In genomic region chr3:126934149-126934548, GRCh38 we compare ENCODE assay signal across 16 cellular contexts. TPM values are rescaled to one million over a fixed set of nuclear protein-coding genes. Genes with fewer than 3 reads are reported as not detected.
DNase-seq lines count a peak whose midpoint lies in the region; ATAC-seq, FAIRE-seq and TF ChIP-seq lines count a peak whose summit lies in the region.
"Had no signal": no experiment of that assay in that cellular context is flagged by ENCODE, and none has a peak within 500 bp of the region (broad histone marks: within the 10 kb centered on the region; RNA-seq: fewer than 3 reads in every experiment).

No MANE protein-coding gene starts in this region.

- no peaks in the 10 kb centered on the region for H3K9me3 Mint-ChIP-seq in astrocyte (ENCODE audit: unreplicated experiment)
- H3K9me3 Mint-ChIP-seq: activated naive CD4-positive, alpha-beta T cell treated with anti-CD3 and anti-CD28 coated beads, Interleukin-2, amount 50 U/mL, for 72 hours had no signal

- H3K4me1 ChIP-seq in astrocyte (ENCODE audit: insufficient read depth, low read length) (peaks cover 19% of the 10 kb centered on the region), right lobe of liver (no peaks in the 10 kb centered on the region), tibial artery (peaks cover 0 to 14% (median 2%) of the 10 kb centered on the region in 4 donors)

- peaks cover 32% of the 10 kb centered on the region for H3K4me1 Mint-ChIP-seq in astrocyte (ENCODE audit: low read depth, unreplicated experiment)

- no peak overlapping the region for H2AFZ ChIP-seq in astrocyte (ENCODE audit: low read depth, low read length)

- no peaks in the 10 kb centered on the region for H3K9me3 ChIP-seq in astrocyte (ENCODE audit: insufficient read depth, low read depth, low read length)
- no peaks in the 10 kb centered on the region for H3K9me3 ChIP-seq in right lobe of liver
- H3K9me3 ChIP-seq in tibial artery = no peaks in the 10 kb centered on the region
- H3K9me3 ChIP-seq: pancreas had no signal

- no peak overlapping the region for H3K9ac ChIP-seq in astrocyte (ENCODE audit: low read length)

- H3K27me3 Mint-ChIP-seq in astrocyte (ENCODE audit: low read depth, unreplicated experiment) = peaks cover 5% of the 10 kb centered on the region

- intact Hi-C loops in right lobe of liver (cut with DNase I) (no loop called here), tibial artery (cut with DNase I; ENCODE audit: low total_unique reads) (no loop called here)

- TF ChIP-seq CTCF in astrocyte (IDR thresholded peaks at IDR 0.05; ENCODE audit: insufficient read depth, low read depth, low read length) (no peak), right lobe of liver (IDR thresholded peaks at IDR 0.05) (no peak), tibial artery (IDR thresholded peaks at IDR 0.05) (no peak)

- ATAC-seq in right lobe of liver (peak in 3 of 4 donors; percentile 28 to 52 (median 32)), GM21723 (IDR thresholded peaks at IDR 0.05; ENCODE audit: unreplicated experiment) (no peak)
- ATAC-seq: activated naive CD4-positive, alpha-beta T cell treated with anti-CD3 and anti-CD28 coated beads, Interleukin-2, amount 50 U/mL, for 72 hours; pancreas had no signal

- H3K4me3 ChIP-seq in astrocyte (ENCODE audit: insufficient read depth, low read depth, low read length) (no peak overlapping the region), right lobe of liver (no peak overlapping the region), tibial artery (no peak overlapping the region)
- H3K4me3 ChIP-seq: pancreas had no signal

- H3K36me3 ChIP-seq in astrocyte (ENCODE audit: insufficient read depth, low read length) (no peaks in the 10 kb centered on the region), right lobe of liver (no peaks in the 10 kb centered on the region), tibial artery (no peaks in the 10 kb centered on the region)
- H3K36me3 ChIP-seq: pancreas had no signal

- DNase-seq in NCI-H748 (lab: John Stamatoyannopoulos, UW; ENCODE audit: unreplicated experiment) (peak; percentile 41), NCI-H748 treated with DMSO at 0.1 percent for 48 hours (lab: John Stamatoyannopoulos, UW) (no peak), astrocyte (ENCODE audit: low read depth) (peak; percentile 80), right lobe of liver (no peak), tibial artery (peak; percentile 8 to 33), DMS114 treated with DMSO at 0.1 percent for 48 hours (lab: John Stamatoyannopoulos, UW; ENCODE audit: unreplicated experiment) (no peak), RKO (ENCODE audit: low spot score) (no peak)
- DNase-seq: 8988T; activated CD4-positive, alpha-beta T cell treated with anti-CD3 and anti-CD28 coated beads for 4 hours; C1 segment of cervical spinal cord; central memory CD4-positive, alpha-beta T cell; pancreas; stimulated activated CD4-positive, alpha-beta T cell treated with anti-CD3 and anti-CD28 coated beads, Interleukin-15, amount 100 ng/mL, for 24 hours had no signal

- no peaks in the 10 kb centered on the region for H3K79me2 ChIP-seq in astrocyte (ENCODE audit: insufficient read depth, low read length)

- peaks cover 8% of the 10 kb centered on the region for H3K36me3 Mint-ChIP-seq in astrocyte (ENCODE audit: low read depth, unreplicated experiment)
- H3K36me3 Mint-ChIP-seq: activated naive CD4-positive, alpha-beta T cell treated with anti-CD3 and anti-CD28 coated beads, Interleukin-2, amount 50 U/mL, for 72 hours had no signal

- H3K4me3 Mint-ChIP-seq in astrocyte (ENCODE audit: unreplicated experiment) = no peak overlapping the region

- H3K27ac ChIP-seq in astrocyte (ENCODE audit: low read depth, low read length) = no peak overlapping the region
- no peak overlapping the region for H3K27ac ChIP-seq in right lobe of liver
- H3K27ac ChIP-seq in tibial artery = no peak overlapping the region
- H3K27ac ChIP-seq: pancreas had no signal

- H3K27ac Mint-ChIP-seq in astrocyte (ENCODE audit: unreplicated experiment) = peak overlapping the region; percentile 42

- TF ChIP-seq POLR2A in right lobe of liver (IDR thresholded peaks at IDR 0.05) = no peak

- no peak for FAIRE-seq in astrocyte (lab: Jason Lieb, UNC)
- FAIRE-seq: GM12892, pancreas had no signal

- H3K4me2 ChIP-seq in astrocyte (ENCODE audit: low read length) = no peak overlapping the region

- H3K27me3 ChIP-seq in astrocyte (ENCODE audit: insufficient read depth, low read length) (no peaks in the 10 kb centered on the region), right lobe of liver (no peaks in the 10 kb centered on the region), tibial artery (no peaks in the 10 kb centered on the region)
- H3K27me3 ChIP-seq: pancreas had no signal

- 58% methylated on average over 2 of the region's 4 CpGs for WGBS in right lobe of liver (ENCODE audit: insufficient coverage, low coverage, low lambda C conversion rate, missing lambda C conversion rate)

- H4K20me1 ChIP-seq in astrocyte (ENCODE audit: insufficient read depth, low read length) = no peaks in the 10 kb centered on the region

RNA-seq across cellular contexts. Expression of gene PLXNA1, which starts 48.8 kb away (rescaled TPM):
- 63.3 and 64.3 TPM in 2 replicates for total RNA-seq in astrocyte
- 1 to 10 TPM; 2.0 to 8.7 (median 5.6) TPM for total RNA-seq in right lobe of liver

Comparison
In these comparisons a context has a peak if more than half of its experiments do, and no peak if none do; other contexts are left out.
1. DNase-seq: peak in NCI-H748 (single experiment), astrocyte (single experiment) and tibial artery (2 of 2); none in NCI-H748 treated with DMSO at 0.1 percent for 48 hours (single experiment), right lobe of liver (0 of 3), DMS114 treated with DMSO at 0.1 percent for 48 hours (single experiment) and RKO (single experiment).